ENCODE assay signal across 1 cellular context in genomic region chr11:86523738-86524602, GRCh38.
TF ChIP-seq lines count a peak whose summit lies in the region.

No MANE protein-coding gene starts in this region.

TF ChIP-seq in K562, 482 proteins besides CTCF, POLR2A, EP300 and RAD21 (continued from another document):
- no peak for TF ChIP-seq TSHZ1 (CRISPR knock-in tag; IDR thresholded peaks at IDR 0.05)
- peak; percentile 95 for TF ChIP-seq SMARCE1 (IDR thresholded peaks at IDR 0.05)
- TF ChIP-seq TRIM24 (IDR thresholded peaks at IDR 0.05), result peak in 1 of 2 experiments; percentile 45; a peak in 1 of 4 replicates
- TF ChIP-seq CHD1 (IDR thresholded peaks at IDR 0.05; ENCODE audit: low read length), result no peak
- TF ChIP-seq FOXJ2 (tag; IDR thresholded peaks at IDR 0.05), result peak; percentile 71; the same call in 1 of the 2 replicates
- 0 out of 2 replicates have a peak, but pooled peaks have one; percentile 6 for TF ChIP-seq ZNF384 (IDR thresholded peaks at IDR 0.05; ENCODE audit: low read depth, low read length)
- no peak for TF ChIP-seq ZNF512 (tag; IDR thresholded peaks at IDR 0.05)
- no peak for TF ChIP-seq ZNF778 (CRISPR knock-in tag; IDR thresholded peaks at IDR 0.05)
- TF ChIP-seq SMARCC2 (IDR thresholded peaks at IDR 0.05; ENCODE audit: low read depth), result peak; percentile 93
- 0 out of 4 replicates have a peak, but pooled peaks of 1 of the 2 experiments have one; percentile 22 for TF ChIP-seq TEAD1 (CRISPR knock-in tag; IDR thresholded peaks at IDR 0.05)
- no peak for TF ChIP-seq YBX1 (IDR thresholded peaks at IDR 0.05)
- TF ChIP-seq KLF6 (CRISPR knock-in tag; IDR thresholded peaks at IDR 0.05; ENCODE audit: borderline replicate concordance), result no peak
- TF ChIP-seq TCFL5 (CRISPR knock-in tag; conservative IDR thresholded peaks at IDR 0.05), result no peak
- TF ChIP-seq, protein P1, sequence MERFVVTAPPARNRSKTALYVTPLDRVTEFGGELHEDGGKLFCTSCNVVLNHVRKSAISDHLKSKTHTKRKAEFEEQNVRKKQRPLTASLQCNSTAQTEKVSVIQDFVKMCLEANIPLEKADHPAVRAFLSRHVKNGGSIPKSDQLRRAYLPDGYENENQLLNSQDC (CRISPR knock-in tag; IDR thresholded peaks at IDR 0.05), result no peak
- TF ChIP-seq, protein P2, sequence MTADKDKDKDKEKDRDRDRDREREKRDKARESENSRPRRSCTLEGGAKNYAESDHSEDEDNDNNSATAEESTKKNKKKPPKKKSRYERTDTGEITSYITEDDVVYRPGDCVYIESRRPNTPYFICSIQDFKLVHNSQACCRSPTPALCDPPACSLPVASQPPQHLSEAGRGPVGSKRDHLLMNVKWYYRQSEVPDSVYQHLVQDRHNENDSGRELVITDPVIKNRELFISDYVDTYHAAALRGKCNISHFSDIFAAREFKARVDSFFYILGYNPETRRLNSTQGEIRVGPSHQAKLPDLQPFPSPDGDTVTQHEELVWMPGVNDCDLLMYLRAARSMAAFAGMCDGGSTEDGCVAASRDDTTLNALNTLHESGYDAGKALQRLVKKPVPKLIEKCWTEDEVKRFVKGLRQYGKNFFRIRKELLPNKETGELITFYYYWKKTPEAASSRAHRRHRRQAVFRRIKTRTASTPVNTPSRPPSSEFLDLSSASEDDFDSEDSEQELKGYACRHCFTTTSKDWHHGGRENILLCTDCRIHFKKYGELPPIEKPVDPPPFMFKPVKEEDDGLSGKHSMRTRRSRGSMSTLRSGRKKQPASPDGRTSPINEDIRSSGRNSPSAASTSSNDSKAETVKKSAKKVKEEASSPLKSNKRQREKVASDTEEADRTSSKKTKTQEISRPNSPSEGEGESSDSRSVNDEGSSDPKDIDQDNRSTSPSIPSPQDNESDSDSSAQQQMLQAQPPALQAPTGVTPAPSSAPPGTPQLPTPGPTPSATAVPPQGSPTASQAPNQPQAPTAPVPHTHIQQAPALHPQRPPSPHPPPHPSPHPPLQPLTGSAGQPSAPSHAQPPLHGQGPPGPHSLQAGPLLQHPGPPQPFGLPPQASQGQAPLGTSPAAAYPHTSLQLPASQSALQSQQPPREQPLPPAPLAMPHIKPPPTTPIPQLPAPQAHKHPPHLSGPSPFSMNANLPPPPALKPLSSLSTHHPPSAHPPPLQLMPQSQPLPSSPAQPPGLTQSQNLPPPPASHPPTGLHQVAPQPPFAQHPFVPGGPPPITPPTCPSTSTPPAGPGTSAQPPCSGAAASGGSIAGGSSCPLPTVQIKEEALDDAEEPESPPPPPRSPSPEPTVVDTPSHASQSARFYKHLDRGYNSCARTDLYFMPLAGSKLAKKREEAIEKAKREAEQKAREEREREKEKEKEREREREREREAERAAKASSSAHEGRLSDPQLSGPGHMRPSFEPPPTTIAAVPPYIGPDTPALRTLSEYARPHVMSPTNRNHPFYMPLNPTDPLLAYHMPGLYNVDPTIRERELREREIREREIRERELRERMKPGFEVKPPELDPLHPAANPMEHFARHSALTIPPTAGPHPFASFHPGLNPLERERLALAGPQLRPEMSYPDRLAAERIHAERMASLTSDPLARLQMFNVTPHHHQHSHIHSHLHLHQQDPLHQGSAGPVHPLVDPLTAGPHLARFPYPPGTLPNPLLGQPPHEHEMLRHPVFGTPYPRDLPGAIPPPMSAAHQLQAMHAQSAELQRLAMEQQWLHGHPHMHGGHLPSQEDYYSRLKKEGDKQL (CRISPR knock-in tag; IDR thresholded peaks at IDR 0.05; ENCODE audit: borderline replicate concordance), result no peak
- peak; percentile 94 for TF ChIP-seq JUND (IDR thresholded peaks at IDR 0.05; ENCODE audit: borderline replicate concordance, low read depth, low read length)
- TF ChIP-seq JUND (tag; IDR thresholded peaks at IDR 0.05; ENCODE audit: borderline replicate concordance, low read depth, low read length), result peak; percentile 93; the same call in 2 of the 3 replicates
- TF ChIP-seq ZNF347 (CRISPR knock-in tag; IDR thresholded peaks at IDR 0.05; ENCODE audit: low read depth), result no peak
- no peak for TF ChIP-seq C11orf30 (IDR thresholded peaks at IDR 0.05; ENCODE audit: low read depth)
- TF ChIP-seq NR2F6 (CRISPR knock-in tag; IDR thresholded peaks at IDR 0.05), result no peak
- TF ChIP-seq, protein P3, sequence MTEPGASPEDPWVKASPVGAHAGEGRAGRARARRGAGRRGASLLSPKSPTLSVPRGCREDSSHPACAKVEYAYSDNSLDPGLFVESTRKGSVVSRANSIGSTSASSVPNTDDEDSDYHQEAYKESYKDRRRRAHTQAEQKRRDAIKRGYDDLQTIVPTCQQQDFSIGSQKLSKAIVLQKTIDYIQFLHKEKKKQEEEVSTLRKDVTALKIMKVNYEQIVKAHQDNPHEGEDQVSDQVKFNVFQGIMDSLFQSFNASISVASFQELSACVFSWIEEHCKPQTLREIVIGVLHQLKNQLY (CRISPR knock-in tag; conservative IDR thresholded peaks at IDR 0.05), result no peak
- TF ChIP-seq ZNF408 (CRISPR knock-in tag; IDR thresholded peaks at IDR 0.05; ENCODE audit: low read depth), result no peak
- no peak for TF ChIP-seq BACH1 (tag; IDR thresholded peaks at IDR 0.05)
- TF ChIP-seq ARID1B (IDR thresholded peaks at IDR 0.05), result peak; percentile 88
- TF ChIP-seq FOXA3 (CRISPR knock-in tag; conservative IDR thresholded peaks at IDR 0.05 in 1 of 2, IDR thresholded peaks at IDR 0.05 in 1 of 2), result no peak
- TF ChIP-seq ZC3H8 (IDR thresholded peaks at IDR 0.05), result no peak
- TF ChIP-seq ATF7 (IDR thresholded peaks at IDR 0.05), result peak; percentile 61; the same call in 1 of the 2 replicates
- TF ChIP-seq CREBBP (IDR thresholded peaks at IDR 0.05; ENCODE audit: low read depth, low read length), result no peak
- no peak for TF ChIP-seq HIVEP1 (CRISPR knock-in tag; IDR thresholded peaks at IDR 0.05)
- no peak for TF ChIP-seq SAFB (IDR thresholded peaks at IDR 0.05; ENCODE audit: borderline replicate concordance, low read depth, low read length)
- no peak for TF ChIP-seq MAFF (IDR thresholded peaks at IDR 0.05; ENCODE audit: low read length)
